6 cellular contexts compared by ENCODE assay signal in the genomic region with DNA sequence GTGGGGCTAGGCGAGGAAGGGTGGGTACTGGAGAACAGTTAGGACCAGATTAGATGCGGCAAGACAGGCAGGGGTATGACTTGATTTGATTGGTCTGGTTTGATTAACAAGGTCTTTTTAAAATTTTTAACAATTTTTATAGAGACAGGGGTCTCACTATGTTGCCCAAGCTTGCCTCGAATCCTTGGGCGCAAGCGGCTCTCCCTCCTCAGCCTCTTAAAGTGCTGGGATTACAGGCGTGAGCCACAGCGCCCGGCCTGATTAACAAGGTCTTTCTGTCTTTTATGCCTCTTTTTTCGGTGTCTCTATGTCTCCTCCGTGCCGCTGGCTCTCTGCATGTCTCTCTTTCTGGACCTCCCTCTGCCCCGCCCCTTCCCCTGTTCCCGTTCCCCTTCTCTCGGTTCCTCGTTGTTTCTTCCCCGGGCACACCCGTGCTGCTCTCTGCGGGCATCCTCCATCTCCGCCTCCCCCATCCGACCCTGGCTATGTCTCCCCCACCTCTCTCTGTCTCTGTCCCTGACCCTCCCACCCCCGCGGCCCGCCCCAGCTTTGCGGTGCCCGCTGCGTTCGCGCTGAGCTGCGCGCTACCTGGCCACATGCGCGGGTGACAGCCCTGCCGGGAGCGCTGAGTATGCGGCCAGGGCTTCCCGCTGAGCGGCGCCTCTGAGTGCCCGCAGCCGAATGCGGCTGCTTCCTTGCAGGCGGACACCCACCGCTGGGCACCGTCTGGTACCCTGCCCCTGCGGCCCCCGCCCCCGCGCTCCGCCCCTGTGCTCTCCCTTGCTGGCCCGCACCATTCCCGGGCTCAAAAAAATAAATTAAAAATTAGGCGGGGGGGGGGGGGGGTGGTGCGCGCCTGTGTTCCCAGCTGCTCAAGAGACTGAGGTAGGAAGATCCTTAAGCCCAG. TPM values are rescaled to one million over a fixed set of nuclear protein-coding genes. Genes with fewer than 3 reads are reported as not detected.
DNase-seq lines count a peak whose midpoint lies in the region; ATAC-seq and TF ChIP-seq lines count a peak whose summit lies in the region.

No MANE protein-coding gene starts in this region.

- no peak overlapping the region for H3K27ac Mint-ChIP-seq in activated T-helper 2 cell treated with anti-CD3 and anti-CD28 coated beads, Interferon-gamma antibody, Interleukin-2, Interleukin-4, amounts not matched to agents 10 μg/mL and 5 μg/mL and 100 μg/mL, durations not matched to agents 14 hours and 24 hours and 36 hours

- H3K27ac ChIP-seq in lower lobe of right lung, result no peak overlapping the region

- H3K4me1 Mint-ChIP-seq in activated T-helper 2 cell treated with anti-CD3 and anti-CD28 coated beads, Interferon-gamma antibody, Interleukin-2, Interleukin-4, amounts not matched to agents 10 μg/mL and 5 μg/mL and 100 μg/mL, durations not matched to agents 14 hours and 24 hours and 36 hours (ENCODE audit: low read depth), result peaks cover 2% of the 10 kb centered on the region

- intact Hi-C loops in activated T-helper 2 cell treated with anti-CD3 and anti-CD28 coated beads, Interferon-gamma antibody, Interleukin-2, Interleukin-4, amounts not matched to agents 10 μg/mL and 5 μg/mL and 100 μg/mL, durations not matched to agents 14 hours and 24 hours and 36 hours (cut with micrococcal nuclease), result no loop called here
- intact Hi-C loops in lower lobe of right lung (cut with DNase I), result no loop called here

- no peaks in the 10 kb centered on the region for H3K9me3 Mint-ChIP-seq in activated T-helper 2 cell treated with anti-CD3 and anti-CD28 coated beads, Interferon-gamma antibody, Interleukin-2, Interleukin-4, amounts not matched to agents 10 μg/mL and 5 μg/mL and 100 μg/mL, durations not matched to agents 14 hours and 24 hours and 36 hours

- H3K36me3 ChIP-seq in lower lobe of right lung, result no peaks in the 10 kb centered on the region

- ATAC-seq in lower lobe of right lung (peak; percentile 62 to 64), omental fat pad (ENCODE audit: low FRiP score) (no peak), HG03439 (IDR thresholded peaks at IDR 0.05; ENCODE audit: unreplicated experiment) (no peak)

- DNase-seq in CD1c-positive myeloid dendritic cell (ENCODE audit: extremely low spot score) (peak; percentile 73), MV-4-11 (lab: John Stamatoyannopoulos, UW) (peak; percentile 80), lower lobe of right lung (peak; percentile 68), omental fat pad (ENCODE audit: low spot score) (no peak)
- no peak for DNase-seq in activated T-helper 2 cell treated with anti-CD3 and anti-CD28 coated beads, Interferon-gamma antibody, Interleukin-2, Interleukin-4, amounts not matched to agents 10 μg/mL and 5 μg/mL and 100 μg/mL, durations not matched to agents 14 hours and 24 hours and 36 hours (ENCODE audit: low spot score)

- no peak for TF ChIP-seq CTCF in lower lobe of right lung (IDR thresholded peaks at IDR 0.05)
- TF ChIP-seq CTCF in omental fat pad (IDR thresholded peaks at IDR 0.05), result no peak

- no peaks in the 10 kb centered on the region for H3K9me3 ChIP-seq in lower lobe of right lung

- H3K4me1 ChIP-seq in lower lobe of right lung, result peaks cover 8% of the 10 kb centered on the region

- peaks cover 33% of the 10 kb centered on the region for H3K27me3 Mint-ChIP-seq in activated T-helper 2 cell treated with anti-CD3 and anti-CD28 coated beads, Interferon-gamma antibody, Interleukin-2, Interleukin-4, amounts not matched to agents 10 μg/mL and 5 μg/mL and 100 μg/mL, durations not matched to agents 14 hours and 24 hours and 36 hours (ENCODE audit: low read depth)

- H3K36me3 Mint-ChIP-seq in activated T-helper 2 cell treated with anti-CD3 and anti-CD28 coated beads, Interferon-gamma antibody, Interleukin-2, Interleukin-4, amounts not matched to agents 10 μg/mL and 5 μg/mL and 100 μg/mL, durations not matched to agents 14 hours and 24 hours and 36 hours (ENCODE audit: low read depth), result no peaks in the 10 kb centered on the region

- H3K27me3 ChIP-seq in lower lobe of right lung (ENCODE audit: low read depth), result peaks cover 27% of the 10 kb centered on the region

- peak overlapping the region; percentile 38 for H3K4me3 ChIP-seq in lower lobe of right lung

- peak overlapping the region; percentile 74 for H3K4me3 Mint-ChIP-seq in activated T-helper 2 cell treated with anti-CD3 and anti-CD28 coated beads, Interferon-gamma antibody, Interleukin-2, Interleukin-4, amounts not matched to agents 10 μg/mL and 5 μg/mL and 100 μg/mL, durations not matched to agents 14 hours and 24 hours and 36 hours (ENCODE audit: low read depth)

RNA-seq across cellular contexts. Expression of a gene that starts 8.1 kb away (rescaled TPM):
- 20.0 and 20.8 TPM in 2 replicates for total RNA-seq in activated T-helper 2 cell treated with anti-CD3 and anti-CD28 coated beads, Interferon-gamma antibody, Interleukin-2, Interleukin-4, amounts not matched to agents 10 μg/mL and 5 μg/mL and 100 μg/mL, durations not matched to agents 14 hours and 24 hours and 36 hours
- 14.4 TPM for total RNA-seq in lower lobe of right lung
- total RNA-seq in omental fat pad, result 10 to 100 TPM; 19.0 to 53.8 (median 32.2) TPM

RNA-seq across cellular contexts. Expression of a gene that starts 21.7 kb away (rescaled TPM):
- total RNA-seq in activated T-helper 2 cell treated with anti-CD3 and anti-CD28 coated beads, Interferon-gamma antibody, Interleukin-2, Interleukin-4, amounts not matched to agents 10 μg/mL and 5 μg/mL and 100 μg/mL, durations not matched to agents 14 hours and 24 hours and 36 hours, result 1.9 and 2.6 TPM in 2 replicates
- total RNA-seq in lower lobe of right lung (8.9 TPM), omental fat pad (under 1 TPM in 3 of 4 donors, not detected in 1; 0.28 to 0.79 (median 0.50) TPM)

RNA-seq across cellular contexts. Expression of a gene that starts 27.1 kb away (rescaled TPM):
- total RNA-seq in activated T-helper 2 cell treated with anti-CD3 and anti-CD28 coated beads, Interferon-gamma antibody, Interleukin-2, Interleukin-4, amounts not matched to agents 10 μg/mL and 5 μg/mL and 100 μg/mL, durations not matched to agents 14 hours and 24 hours and 36 hours, result 49.9 and 54.3 TPM in 2 replicates
- 21.0 TPM for total RNA-seq in lower lobe of right lung
- total RNA-seq in omental fat pad, result 10 to 100 TPM; 13.6 to 21.8 (median 16.1) TPM

RNA-seq across cellular contexts. Expression of a gene that starts 45.8 kb away (rescaled TPM):
- total RNA-seq in activated T-helper 2 cell treated with anti-CD3 and anti-CD28 coated beads, Interferon-gamma antibody, Interleukin-2, Interleukin-4, amounts not matched to agents 10 μg/mL and 5 μg/mL and 100 μg/mL, durations not matched to agents 14 hours and 24 hours and 36 hours, result 1.9 and 2.4 TPM in 2 replicates
- total RNA-seq in lower lobe of right lung (8.1 TPM), omental fat pad (10 to 100 TPM in 1 of 4 donors, 1 to 10 TPM in 3; 3.3 to 11.9 (median 8.1) TPM)

RNA-seq across cellular contexts. Expression of a gene that starts 50.7 kb away (rescaled TPM):
- 10.7 and 10.8 TPM in 2 replicates for total RNA-seq in activated T-helper 2 cell treated with anti-CD3 and anti-CD28 coated beads, Interferon-gamma antibody, Interleukin-2, Interleukin-4, amounts not matched to agents 10 μg/mL and 5 μg/mL and 100 μg/mL, durations not matched to agents 14 hours and 24 hours and 36 hours
- total RNA-seq in lower lobe of right lung, result 14.6 TPM
- 1 to 10 TPM; 3.2 to 8.7 (median 5.3) TPM for total RNA-seq in omental fat pad

Comparison
In these comparisons a context has a peak if more than half of its experiments do, and no peak if none do; other contexts are left out.
1. DNase-seq: peak in CD1c-positive myeloid dendritic cell (single experiment), MV-4-11 (single experiment) and lower lobe of right lung (single experiment); none in activated T-helper 2 cell treated with anti-CD3 and anti-CD28 coated beads, Interferon-gamma antibody, Interleukin-2, Interleukin-4, amounts not matched to agents 10 μg/mL and 5 μg/mL and 100 μg/mL, durations not matched to agents 14 hours and 24 hours and 36 hours (single experiment) and omental fat pad (single experiment).
2. ATAC-seq: peak in lower lobe of right lung (2 of 2); none in omental fat pad (single experiment) and HG03439 (single experiment).